ENCODE assay signal across 8 cellular contexts in the genomic region with DNA sequence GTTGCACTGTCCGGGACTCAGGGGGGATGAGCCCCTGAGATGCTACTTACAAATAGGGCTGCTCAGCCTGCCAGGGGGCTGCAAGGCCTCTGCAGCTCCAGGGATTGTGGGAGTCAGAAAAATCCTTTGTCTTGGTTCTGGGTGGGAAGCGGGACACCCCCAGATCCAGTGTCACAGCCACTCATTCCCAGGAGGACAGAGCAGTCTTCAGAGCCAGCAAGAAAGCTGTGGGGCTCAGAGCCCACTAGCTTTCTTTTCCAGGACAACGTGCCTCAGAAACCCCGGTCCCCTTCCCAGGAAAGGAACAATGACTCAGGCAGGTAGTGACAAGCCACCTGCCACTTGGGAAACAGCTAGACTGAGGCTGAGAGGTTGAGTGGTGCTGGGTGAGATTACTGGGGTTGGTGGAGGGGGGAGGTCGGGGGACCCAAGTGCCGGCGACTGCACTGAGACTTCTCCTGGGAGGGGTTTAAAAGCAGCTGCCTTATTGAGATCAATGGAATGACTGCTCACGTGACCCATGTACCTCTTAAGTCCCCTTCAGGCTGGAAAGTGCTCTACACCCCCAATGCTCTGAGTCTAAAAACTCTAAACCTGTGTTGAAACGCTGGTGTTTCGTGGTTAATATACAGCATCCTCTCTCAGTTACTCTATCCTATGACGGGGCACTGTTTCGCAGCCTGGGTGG.
A peak's percentile ranks its signal among the peaks of the same experiment; 100 is the strongest.
DNase-seq lines count a peak whose midpoint lies in the region; ATAC-seq lines count a peak whose summit lies in the region.

No MANE protein-coding gene starts in this region.

- no peaks in the 10 kb centered on the region for H3K27me3 Mint-ChIP-seq in activated T-cell treated with anti-CD3 and anti-CD28 coated beads, Interleukin-2, amount 50 U/mL, for 4 hours (ENCODE audit: low read depth)

- peaks cover 16% of the 10 kb centered on the region for H3K4me1 Mint-ChIP-seq in activated T-cell treated with anti-CD3 and anti-CD28 coated beads, Interleukin-2, amount 50 U/mL, for 4 hours (ENCODE audit: low read depth)
- H3K4me1 Mint-ChIP-seq in stimulated activated effector memory CD8-positive, alpha-beta T cell treated with anti-CD3 and anti-CD28 coated beads, Interleukin-12 subunit alpha, Interleukin-12 subunit beta, amount 100 ng/mL, for 72 hours = peaks cover 27% of the 10 kb centered on the region

- peaks cover 5% of the 10 kb centered on the region for H3K36me3 Mint-ChIP-seq in activated T-cell treated with anti-CD3 and anti-CD28 coated beads, Interleukin-2, amount 50 U/mL, for 4 hours (ENCODE audit: insufficient read depth)
- H3K36me3 Mint-ChIP-seq in stimulated activated effector memory CD8-positive, alpha-beta T cell treated with anti-CD3 and anti-CD28 coated beads, Interleukin-12 subunit alpha, Interleukin-12 subunit beta, amount 100 ng/mL, for 72 hours = peaks cover 46% of the 10 kb centered on the region

- peak overlapping the region; percentile 81 for H3K27ac Mint-ChIP-seq in stimulated activated effector memory CD8-positive, alpha-beta T cell treated with anti-CD3 and anti-CD28 coated beads, Interleukin-12 subunit alpha, Interleukin-12 subunit beta, amount 100 ng/mL, for 72 hours

- peak; percentile 44 to 46 for ATAC-seq in activated T-cell treated with anti-CD3 and anti-CD28 coated beads, Interleukin-2, amount 50 U/mL, for 4 hours
- ATAC-seq in stimulated activated effector memory CD8-positive, alpha-beta T cell treated with anti-CD3 and anti-CD28 coated beads, Interleukin-12 subunit alpha, Interleukin-12 subunit beta, amount 100 ng/mL, for 72 hours = peak; percentile 79
- no peak for ATAC-seq in HG03354 (IDR thresholded peaks at IDR 0.05; ENCODE audit: poor library complexity, severe bottlenecking, unreplicated experiment)

- H3K4me3 Mint-ChIP-seq in activated T-cell treated with anti-CD3 and anti-CD28 coated beads, Interleukin-2, amount 50 U/mL, for 4 hours = no peak overlapping the region
- peak overlapping the region; percentile 62 for H3K4me3 Mint-ChIP-seq in stimulated activated effector memory CD8-positive, alpha-beta T cell treated with anti-CD3 and anti-CD28 coated beads, Interleukin-12 subunit alpha, Interleukin-12 subunit beta, amount 100 ng/mL, for 72 hours

- no peaks in the 10 kb centered on the region for H3K9me3 Mint-ChIP-seq in activated T-cell treated with anti-CD3 and anti-CD28 coated beads, Interleukin-2, amount 50 U/mL, for 4 hours
- no peaks in the 10 kb centered on the region for H3K9me3 Mint-ChIP-seq in stimulated activated effector memory CD8-positive, alpha-beta T cell treated with anti-CD3 and anti-CD28 coated beads, Interleukin-12 subunit alpha, Interleukin-12 subunit beta, amount 100 ng/mL, for 72 hours

- peak overlapping the region; percentile 51 for H3K27ac ChIP-seq in cingulate gyrus (ENCODE audit: low read depth, low read length)

- no peak for DNase-seq in activated T-cell treated with anti-CD3 and anti-CD28 coated beads, Interleukin-2, amount 50 U/mL, for 4 hours
- DNase-seq in activated T-cell treated with anti-CD3 and anti-CD28 coated beads, Interleukin-2, amount 50 U/mL, for 1 hour = no peak
- peak; percentile 71 for DNase-seq in NCI-H82 (lab: John Stamatoyannopoulos, UW)
- DNase-seq in stimulated activated effector memory CD8-positive, alpha-beta T cell treated with anti-CD3 and anti-CD28 coated beads, Interleukin-12 subunit alpha, Interleukin-12 subunit beta, amount 100 ng/mL, for 72 hours (ENCODE audit: low spot score in 2 of 2) = peak in 1 of 2 donors; percentile 66
- DNase-seq in cardiac septum (ENCODE audit: low spot score) = no peak
- DNase-seq in ecto neural progenitor cell (ENCODE audit: low spot score) = no peak

- intact Hi-C loops in cardiac septum (cut with DNase I) = loop anchor here (10.0 kb wide), 1 partner anchor 464 kb away; no protein-coding TSS in a partner anchor
